In genomic region chr15:42201801-42202200, GRCh38 we compare ENCODE assay signal across 9 cellular contexts. TPM values are rescaled to one million over a fixed set of nuclear protein-coding genes. Genes with fewer than 3 reads are reported as not detected.
"Had no signal": no experiment of that assay in that cellular context is flagged by ENCODE, and none has a peak within 500 bp of the region (broad histone marks: within the 10 kb centered on the region; RNA-seq: fewer than 3 reads in every experiment).

No MANE protein-coding gene starts in this region.

- DNase-seq: GDM1, GF-D8 had no signal

- FAIRE-seq: G401.6, GM12878, GM12891, GM12892, GM18507, GM19239 had no signal

- H3K4me3 ChIP-seq: GM12878 had no signal

- ATAC-seq: GM12878 had no signal

RNA-seq across cellular contexts. Expression of gene PLA2G4F, which starts 45.4 kb away (rescaled TPM):
- total RNA-seq: G401, GM12878 had no signal
- polyA plus RNA-seq: GM12878 had no signal
